In genomic region chr19:531753-532571, GRCh38 we compare ENCODE assay signal across 8 cellular contexts. TPM values are rescaled to one million over a fixed set of nuclear protein-coding genes. Genes with fewer than 3 reads are reported as not detected.
DNase-seq lines count a peak whose midpoint lies in the region; ATAC-seq and TF ChIP-seq lines count a peak whose summit lies in the region.

A gene with protein sequence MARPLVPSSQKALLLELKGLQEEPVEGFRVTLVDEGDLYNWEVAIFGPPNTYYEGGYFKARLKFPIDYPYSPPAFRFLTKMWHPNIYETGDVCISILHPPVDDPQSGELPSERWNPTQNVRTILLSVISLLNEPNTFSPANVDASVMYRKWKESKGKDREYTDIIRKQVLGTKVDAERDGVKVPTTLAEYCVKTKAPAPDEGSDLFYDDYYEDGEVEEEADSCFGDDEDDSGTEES (plus strand): TSS chr19:531760. CDS start chr19:531932, 172 bp downstream.

- no peaks in the 10 kb centered on the region for H3K27me3 ChIP-seq in mesenchymal stem cell (ENCODE audit: control insufficient read depth in 1 of 2, insufficient read depth in 1 of 2, low read length in 2 of 2)
- peaks cover 8% of the 10 kb centered on the region for H3K27me3 ChIP-seq in transverse colon

- H4K8ac ChIP-seq in mesenchymal stem cell (ENCODE audit: low read length): peak within 1 kb of the TSS; percentile 95

- peak within 1 kb of the TSS in 1 of 2 experiments; percentile 76 for H2BK12ac ChIP-seq in mesenchymal stem cell (ENCODE audit: low read length in 2 of 2)

- TF ChIP-seq EP300 in transverse colon (IDR thresholded peaks at IDR 0.05; ENCODE audit: low read depth): no peak

- peak within 1 kb of the TSS; percentile 56 for H2AFZ ChIP-seq in mesenchymal stem cell (ENCODE audit: low read depth, low read length)

- peaks cover 6% of the 10 kb centered on the region for H3K79me1 ChIP-seq in mesenchymal stem cell (replicated peaks; ENCODE audit: low read length, poor library complexity, severe bottlenecking)

- H2BK120ac ChIP-seq in mesenchymal stem cell (ENCODE audit: low read depth, low read length): peak within 1 kb of the TSS; percentile 67

- H3K36me3 ChIP-seq in mesenchymal stem cell (ENCODE audit: control insufficient read depth in 1 of 2, insufficient read depth in 2 of 2, low read depth in 1 of 2, low read length in 2 of 2): peaks cover 10 to 29% of the 10 kb centered on the region in 2 experiments
- peaks cover 0 to 11% (median 3%) of the 10 kb centered on the region in 4 donors for H3K36me3 ChIP-seq in transverse colon

- peak; percentile 22 for ATAC-seq in GM21717 (IDR thresholded peaks at IDR 0.05; ENCODE audit: unreplicated experiment)

- DNase-seq in NCI-H526 treated with DMSO at 0.1 percent for 48 hours (lab: John Stamatoyannopoulos, UW) (peak; percentile 10), coronary artery (ENCODE audit: low spot score) (peak; percentile 75), mesenchymal stem cell (no peak), transverse colon (peak; percentile 26), AG08395 (ENCODE audit: low spot score) (no peak)
- no peak for DNase-seq in stimulated activated naive CD4-positive, alpha-beta T cell treated with Interleukin-2 at 50 U/mL for 16 hours (lab: John Stamatoyannopoulos, UW)

- H3K4me2 ChIP-seq in mesenchymal stem cell (ENCODE audit: low read length, poor library complexity, severe bottlenecking): peak within 1 kb of the TSS; percentile 97

- peak within 1 kb of the TSS; percentile 95 for H4K91ac ChIP-seq in mesenchymal stem cell (ENCODE audit: low read length)

- H3K9me3 ChIP-seq in mesenchymal stem cell (ENCODE audit: control insufficient read depth, low read length) (no peaks in the 10 kb centered on the region), transverse colon (no peaks in the 10 kb centered on the region)

- H3K14ac ChIP-seq in mesenchymal stem cell (ENCODE audit: low read length in 2 of 2): peak within 1 kb of the TSS; percentile 80 to 81

- TF ChIP-seq CTCF in coronary artery (IDR thresholded peaks at IDR 0.05) (no peak), transverse colon (IDR thresholded peaks at IDR 0.05) (no peak)

- intact Hi-C loops in transverse colon (cut with DNase I; ENCODE audit: low total_unique reads): loop anchor here (2.0 to 5.0 kb wide), 2 partner anchors 40 to 71 kb away; partner anchors contain the start of genes BSG and SHC2

- H3K4me3 ChIP-seq in coronary artery (peak within 1 kb of the TSS; percentile 94), mesenchymal stem cell (ENCODE audit: insufficient read depth in 1 of 2, low read depth in 1 of 2, low read length in 2 of 2) (peak within 1 kb of the TSS; percentile 88 to 89), transverse colon (peak within 1 kb of the TSS; percentile 68 to 94 (median 79))

- H2BK15ac ChIP-seq in mesenchymal stem cell (ENCODE audit: low read depth, poor library complexity, severe bottlenecking): peak within 1 kb of the TSS; percentile 94

- H3K27ac ChIP-seq in coronary artery: peak within 1 kb of the TSS; percentile 91 to 97
- H3K27ac ChIP-seq in mesenchymal stem cell (ENCODE audit: low read length, poor library complexity, severe bottlenecking): peak within 1 kb of the TSS; percentile 88
- H3K27ac ChIP-seq in transverse colon: peak within 1 kb of the TSS; percentile 99

- peak within 1 kb of the TSS; percentile 78 to 95 for H3K4ac ChIP-seq in mesenchymal stem cell (ENCODE audit: low read depth in 1 of 2, low read length in 2 of 2)

- under 1% methylated on average over 70 of the region's 84 CpGs for WGBS in mesenchymal stem cell
- 1% methylated on average over 38 of the region's 84 CpGs; no CpG with 5 or more reads in 1 of the 2 donors for WGBS in transverse colon (ENCODE audit: low coverage in 1 of 2), 2 donors

- peak within 1 kb of the TSS in 1 of 2 experiments; percentile 81 for H3K23ac ChIP-seq in mesenchymal stem cell (ENCODE audit: low read length in 2 of 2)

- peak within 1 kb of the TSS; percentile 93 to 95 for H3K18ac ChIP-seq in mesenchymal stem cell (ENCODE audit: low read depth in 1 of 2, low read length in 2 of 2)

- H3K4me1 ChIP-seq in mesenchymal stem cell (ENCODE audit: control insufficient read depth, insufficient read depth, low read depth, low read length) (peaks cover 37% of the 10 kb centered on the region), transverse colon (peaks cover 14 to 32% (median 28%) of the 10 kb centered on the region in 4 donors)

- peak within 1 kb of the TSS; percentile 91 for H2BK5ac ChIP-seq in mesenchymal stem cell (ENCODE audit: low read depth, low read length, poor library complexity, severe bottlenecking)

- TF ChIP-seq POLR2A in GM10847 (IDR thresholded peaks at IDR 0.05; ENCODE audit: extremely low read depth, insufficient read length): peak; percentile 74
- no peak for TF ChIP-seq POLR2A in transverse colon (IDR thresholded peaks at IDR 0.05)

- H2AK5ac ChIP-seq in mesenchymal stem cell (ENCODE audit: low read length, severe bottlenecking): no peak within 1 kb of the TSS

- in situ Hi-C loops in transverse colon (cut with MboI; ENCODE audit: low pct_ligation_motif_present in 1 of 4, low pct_unique_long_range_greater_than_20kb in 1 of 4, low sequenced_read_pairs in 3 of 4): no loop called here

- H3K9ac ChIP-seq in mesenchymal stem cell (ENCODE audit: low read length): peak within 1 kb of the TSS; percentile 91

RNA-seq across cellular contexts. Expression of the gene that starts here (rescaled TPM):
- 82.8 TPM for polyA plus RNA-seq in mesenchymal stem cell (2013, experiment 1 of 2)
- polyA plus RNA-seq in mesenchymal stem cell (2013, experiment 2 of 2): 82.0 TPM
- 100 to 1,000 TPM in 3 of 4 donors, 10 to 100 TPM in 1; 72.0 to 116 (median 103) TPM for total RNA-seq in transverse colon

Comparison
In these comparisons a context has a peak if more than half of its experiments do, and no peak if none do; other contexts are left out.
1. DNase-seq: peak in NCI-H526 treated with DMSO at 0.1 percent for 48 hours (single experiment), coronary artery (single experiment) and transverse colon (single experiment); none in mesenchymal stem cell (single experiment), AG08395 (single experiment) and stimulated activated naive CD4-positive, alpha-beta T cell treated with Interleukin-2 at 50 U/mL for 16 hours (single experiment).
2. Peak in every context shown above with its lines, with median percentiles within 50 percentile points of each other: H3K27ac ChIP-seq and H3K4me3 ChIP-seq.